9 cellular contexts compared by ENCODE assay signal in the genomic region with DNA sequence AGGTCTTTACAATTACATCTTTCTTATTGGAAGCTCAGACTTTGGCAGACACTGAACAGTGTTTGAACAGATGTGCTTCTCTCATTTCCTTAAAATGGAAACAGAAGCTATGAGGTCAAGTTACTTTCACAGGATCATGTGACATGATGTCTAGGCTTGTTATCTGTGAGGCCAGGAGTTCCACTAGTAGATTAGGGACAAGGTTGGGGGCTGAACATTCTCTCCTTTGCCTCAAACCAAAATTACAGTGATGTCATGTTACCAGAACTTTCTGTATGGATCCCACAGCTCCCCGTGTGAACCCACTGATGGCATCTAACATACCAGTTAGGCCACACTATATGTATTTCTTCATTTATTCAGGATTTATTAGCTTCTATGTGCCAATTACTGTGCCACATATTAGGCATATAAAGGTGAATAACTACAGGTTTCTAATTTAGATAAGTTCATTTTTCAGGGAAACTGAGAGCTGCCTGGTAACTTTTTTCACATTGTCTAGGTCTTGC. TPM values are rescaled to one million over a fixed set of nuclear protein-coding genes. Genes with fewer than 3 reads are reported as not detected.
DNase-seq lines count a peak whose midpoint lies in the region; ATAC-seq and TF ChIP-seq lines count a peak whose summit lies in the region.
"Had no signal": no experiment of that assay in that cellular context is flagged by ENCODE, and none has a peak within 500 bp of the region (broad histone marks: within the 10 kb centered on the region; RNA-seq: fewer than 3 reads in every experiment).

No MANE protein-coding gene starts in this region.

- H3K9me3 Mint-ChIP-seq in glutamatergic neuron (ENCODE audit: unreplicated experiment), result no peaks in the 10 kb centered on the region
- no peaks in the 10 kb centered on the region for H3K9me3 Mint-ChIP-seq in activated T-helper 2 cell treated with anti-CD3 and anti-CD28 coated beads, Interferon-gamma antibody, Interleukin-2, Interleukin-4, amounts not matched to agents 10 μg/mL and 5 μg/mL and 100 μg/mL, durations not matched to agents 14 hours and 24 hours and 36 hours
- no peaks in the 10 kb centered on the region for H3K9me3 Mint-ChIP-seq in T-cell

- H3K4me3 Mint-ChIP-seq in glutamatergic neuron (ENCODE audit: unreplicated experiment) (peak overlapping the region; percentile 47), T-cell (no peak overlapping the region)
- H3K4me3 Mint-ChIP-seq in activated T-helper 2 cell treated with anti-CD3 and anti-CD28 coated beads, Interferon-gamma antibody, Interleukin-2, Interleukin-4, amounts not matched to agents 10 μg/mL and 5 μg/mL and 100 μg/mL, durations not matched to agents 14 hours and 24 hours and 36 hours (ENCODE audit: low read depth), result no peak overlapping the region
- H3K4me3 Mint-ChIP-seq: activated naive CD8-positive, alpha-beta T cell had no signal

- intact Hi-C loops in activated T-helper 2 cell treated with anti-CD3 and anti-CD28 coated beads, Interferon-gamma antibody, Interleukin-2, Interleukin-4, amounts not matched to agents 10 μg/mL and 5 μg/mL and 100 μg/mL, durations not matched to agents 14 hours and 24 hours and 36 hours (cut with micrococcal nuclease), result no loop called here

- H3K27ac Mint-ChIP-seq in glutamatergic neuron (ENCODE audit: unreplicated experiment) (peak overlapping the region; percentile 73), T-cell (no peak overlapping the region)
- H3K27ac Mint-ChIP-seq in activated T-helper 2 cell treated with anti-CD3 and anti-CD28 coated beads, Interferon-gamma antibody, Interleukin-2, Interleukin-4, amounts not matched to agents 10 μg/mL and 5 μg/mL and 100 μg/mL, durations not matched to agents 14 hours and 24 hours and 36 hours, result no peak overlapping the region
- H3K27ac Mint-ChIP-seq: activated naive CD8-positive, alpha-beta T cell had no signal

- CTCF ChIA-PET in T-cell (lab: Charles Lee), result interaction anchor here (0.5 to 2.1 kb wide), 4 partner anchors 13 to 391 kb away, joined by 3 to 6 read pairs (median 4); no protein-coding TSS in a partner anchor

- peak; percentile 100 for ATAC-seq in GM18861 (IDR thresholded peaks at IDR 0.05; ENCODE audit: unreplicated experiment)
- peak; percentile 100 for ATAC-seq in HG02759 (IDR thresholded peaks at IDR 0.05; ENCODE audit: unreplicated experiment)
- no peak for ATAC-seq in T-cell (replicated peaks in 1 of 4)

- H3K36me3 Mint-ChIP-seq in glutamatergic neuron (ENCODE audit: unreplicated experiment), result peaks cover under 1% of the 10 kb centered on the region
- no peaks in the 10 kb centered on the region for H3K36me3 Mint-ChIP-seq in activated T-helper 2 cell treated with anti-CD3 and anti-CD28 coated beads, Interferon-gamma antibody, Interleukin-2, Interleukin-4, amounts not matched to agents 10 μg/mL and 5 μg/mL and 100 μg/mL, durations not matched to agents 14 hours and 24 hours and 36 hours (ENCODE audit: low read depth)
- H3K36me3 Mint-ChIP-seq in T-cell, result no peaks in the 10 kb centered on the region
- H3K36me3 Mint-ChIP-seq: activated naive CD8-positive, alpha-beta T cell had no signal

- H3K4me1 Mint-ChIP-seq in glutamatergic neuron (ENCODE audit: low read depth, unreplicated experiment) (peaks cover 11% of the 10 kb centered on the region), T-cell (no peaks in the 10 kb centered on the region)
- H3K4me1 Mint-ChIP-seq in activated T-helper 2 cell treated with anti-CD3 and anti-CD28 coated beads, Interferon-gamma antibody, Interleukin-2, Interleukin-4, amounts not matched to agents 10 μg/mL and 5 μg/mL and 100 μg/mL, durations not matched to agents 14 hours and 24 hours and 36 hours (ENCODE audit: low read depth), result peaks cover 4% of the 10 kb centered on the region

- POLR2A ChIA-PET in T-cell (lab: Charles Lee), result no interaction called here

- TF ChIP-seq CTCF in glutamatergic neuron (IDR thresholded peaks at IDR 0.05; ENCODE audit: partially characterized antibody, unreplicated experiment), result no peak

- peak; percentile 42 for DNase-seq in NCI-H1694 treated with DMSO at 0.1 percent for 48 hours (lab: John Stamatoyannopoulos, UW)
- DNase-seq in glutamatergic neuron, result no peak
- DNase-seq in activated T-helper 2 cell treated with anti-CD3 and anti-CD28 coated beads, Interferon-gamma antibody, Interleukin-2, Interleukin-4, amounts not matched to agents 10 μg/mL and 5 μg/mL and 100 μg/mL, durations not matched to agents 14 hours and 24 hours and 36 hours (ENCODE audit: low spot score), result no peak
- DNase-seq in activated CD8-positive, alpha-beta memory T cell treated with anti-CD3 and anti-CD28 coated beads for 24 hours, result no peak
- no peak for DNase-seq in T-cell
- no peak for DNase-seq in hepatic stellate cell (ENCODE audit: low spot score)

- H3K27me3 Mint-ChIP-seq in glutamatergic neuron (ENCODE audit: unreplicated experiment) (no peaks in the 10 kb centered on the region), T-cell (peaks cover 16 to 19% of the 10 kb centered on the region in 2 donors)
- peaks cover 30% of the 10 kb centered on the region for H3K27me3 Mint-ChIP-seq in activated T-helper 2 cell treated with anti-CD3 and anti-CD28 coated beads, Interferon-gamma antibody, Interleukin-2, Interleukin-4, amounts not matched to agents 10 μg/mL and 5 μg/mL and 100 μg/mL, durations not matched to agents 14 hours and 24 hours and 36 hours (ENCODE audit: low read depth)

RNA-seq across cellular contexts. Expression of a gene that starts 6.0 kb away (rescaled TPM):
- 1.4 TPM for total RNA-seq in glutamatergic neuron (ENCODE audit: unreplicated experiment)
- total RNA-seq in activated T-helper 2 cell treated with anti-CD3 and anti-CD28 coated beads, Interferon-gamma antibody, Interleukin-2, Interleukin-4, amounts not matched to agents 10 μg/mL and 5 μg/mL and 100 μg/mL, durations not matched to agents 14 hours and 24 hours and 36 hours, result not detected in 2 replicates
- under 1 TPM in 1 of 5 donors, not detected in 4; 0.78 TPM for total RNA-seq in T-cell

RNA-seq across cellular contexts. Expression of a gene that starts 42.8 kb away (rescaled TPM):
- not detected for total RNA-seq in glutamatergic neuron (ENCODE audit: unreplicated experiment)
- total RNA-seq in activated T-helper 2 cell treated with anti-CD3 and anti-CD28 coated beads, Interferon-gamma antibody, Interleukin-2, Interleukin-4, amounts not matched to agents 10 μg/mL and 5 μg/mL and 100 μg/mL, durations not matched to agents 14 hours and 24 hours and 36 hours, result not detected in 2 replicates
- total RNA-seq in T-cell, result not detected

Comparison
In these comparisons a context has a peak if more than half of its experiments do, and no peak if none do; other contexts are left out.
1. ATAC-seq: peak in GM18861 (single experiment) and HG02759 (single experiment); none in T-cell (0 of 4).